ENCODE assay signal across 20 cellular contexts in the genomic region with DNA sequence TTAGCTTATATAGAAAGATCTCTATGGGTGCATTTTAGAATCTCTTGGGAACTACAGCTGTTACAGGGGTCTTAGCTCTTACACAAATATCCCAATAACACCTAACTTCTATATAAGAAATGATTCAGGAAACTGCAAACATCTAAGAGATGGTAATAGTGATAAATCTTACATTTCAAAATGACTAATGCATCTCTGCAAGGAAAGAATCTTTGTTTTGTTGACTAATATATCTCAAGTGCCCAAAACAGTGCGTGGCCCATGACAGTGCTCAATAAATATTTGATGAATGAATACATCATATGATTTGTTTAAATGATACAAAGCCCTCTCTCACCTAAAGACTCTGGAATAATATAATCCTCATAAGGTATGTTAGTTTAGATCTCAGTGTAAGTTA. TPM values are rescaled to one million over a fixed set of nuclear protein-coding genes. Genes with fewer than 3 reads are reported as not detected.
A peak's percentile ranks its signal among the peaks of the same experiment; 100 is the strongest.
DNase-seq lines count a peak whose midpoint lies in the region; ATAC-seq and TF ChIP-seq lines count a peak whose summit lies in the region.
"Had no signal": no experiment of that assay in that cellular context is flagged by ENCODE, and none has a peak within 500 bp of the region (broad histone marks: within the 10 kb centered on the region; RNA-seq: fewer than 3 reads in every experiment).

No MANE protein-coding gene starts in this region.

- H3K9ac ChIP-seq in endodermal cell (ENCODE audit: extremely low read depth, low read length, poor library complexity, severe bottlenecking), result no peak overlapping the region

- no peak overlapping the region for H3K4me3 Mint-ChIP-seq in activated T-helper 17 cell treated with anti-CD3 and anti-CD28 coated beads, Interleukin-2, amount 50 U/mL, for 72 hours
- H3K4me3 Mint-ChIP-seq in endodermal cell, result no peak overlapping the region
- H3K4me3 Mint-ChIP-seq: stimulated activated naive B cell treated with anti-CD40 and anti-IgM and Interleukin-4, amounts not matched to agents 10 μg/mL and 1 μg/mL and 100 μg/mL, for 72 hours; T-helper 1 cell treated with Interleukin-12 subunit alpha and Interleukin-12 subunit beta and Interleukin-4 antibody, amounts not matched to agents 30 μg/mL and 1 μg/mL, for 36 hours had no signal

- H3K36me3 ChIP-seq in endodermal cell (ENCODE audit: control insufficient read depth, insufficient read depth, low read length), result peaks cover 55% of the 10 kb centered on the region
- H3K36me3 ChIP-seq: left lung, Peyer's patch had no signal

- no peaks in the 10 kb centered on the region for H3K27me3 Mint-ChIP-seq in activated T-helper 17 cell treated with anti-CD3 and anti-CD28 coated beads, Interleukin-2, amount 50 U/mL, for 72 hours
- H3K27me3 Mint-ChIP-seq in endodermal cell (ENCODE audit: insufficient read depth), result no peaks in the 10 kb centered on the region
- H3K27me3 Mint-ChIP-seq: stimulated activated naive B cell treated with anti-CD40 and anti-IgM and Interleukin-4, amounts not matched to agents 10 μg/mL and 1 μg/mL and 100 μg/mL, for 72 hours had no signal

- intact Hi-C loops in sciatic nerve (cut with DNase I), result no loop called here
- intact Hi-C loops in left colon (cut with DNase I, micrococcal nuclease), result no loop called here

- no peak overlapping the region for H3K27ac Mint-ChIP-seq in activated T-helper 17 cell treated with anti-CD3 and anti-CD28 coated beads, Interleukin-2, amount 50 U/mL, for 72 hours
- H3K27ac Mint-ChIP-seq in endodermal cell, result no peak overlapping the region
- H3K27ac Mint-ChIP-seq: stimulated activated naive B cell treated with anti-CD40 and anti-IgM and Interleukin-4, amounts not matched to agents 10 μg/mL and 1 μg/mL and 100 μg/mL, for 72 hours; T-helper 1 cell treated with Interleukin-12 subunit alpha and Interleukin-12 subunit beta and Interleukin-4 antibody, amounts not matched to agents 30 μg/mL and 1 μg/mL, for 36 hours had no signal

- WGBS in endodermal cell (ENCODE audit: insufficient coverage in 1 of 2, insufficient read length in 1 of 2), 2 experiments, result 100% methylated on average over 1 of the region's 1 CpG; no CpG with 5 or more reads in 1 of the 2 experiments

- ATAC-seq in activated T-helper 17 cell treated with anti-CD3 and anti-CD28 coated beads, Interleukin-2, amount 50 U/mL, for 72 hours (replicated peaks), result peak; percentile 11
- peak; percentile 99 for ATAC-seq in foreskin keratinocyte
- no peak for ATAC-seq in sciatic nerve
- ATAC-seq in left colon, result no peak
- ATAC-seq: left lung; stimulated activated naive B cell treated with anti-CD40 and anti-IgM and Interleukin-4, amounts not matched to agents 10 μg/mL and 1 μg/mL and 100 μg/mL, for 72 hours had no signal

- H3K27ac ChIP-seq in foreskin keratinocyte, result peak overlapping the region; percentile 27
- no peak overlapping the region for H3K27ac ChIP-seq in endodermal cell (ENCODE audit: low read depth, low read length)
- H3K27ac ChIP-seq: dorsolateral prefrontal cortex, HL-60, left lung, Peyer's patch, spleen had no signal

- no peaks in the 10 kb centered on the region for H3K4me1 Mint-ChIP-seq in activated T-helper 17 cell treated with anti-CD3 and anti-CD28 coated beads, Interleukin-2, amount 50 U/mL, for 72 hours
- H3K4me1 Mint-ChIP-seq in endodermal cell, result peaks cover 8% of the 10 kb centered on the region
- H3K4me1 Mint-ChIP-seq: stimulated activated naive B cell treated with anti-CD40 and anti-IgM and Interleukin-4, amounts not matched to agents 10 μg/mL and 1 μg/mL and 100 μg/mL, for 72 hours had no signal

- no peaks in the 10 kb centered on the region for H3K27me3 ChIP-seq in foreskin keratinocyte
- no peaks in the 10 kb centered on the region for H3K27me3 ChIP-seq in endodermal cell (ENCODE audit: control insufficient read depth, insufficient read depth, low read length, poor library complexity, severe bottlenecking)
- H3K27me3 ChIP-seq: dorsolateral prefrontal cortex, left lung, Peyer's patch, spleen had no signal

- H3K4me3 ChIP-seq in AG09309 (ENCODE audit: control insufficient read depth, low read depth, low read length), result no peak overlapping the region
- H3K4me3 ChIP-seq in endodermal cell (ENCODE audit: low read length), result no peak overlapping the region
- H3K4me3 ChIP-seq: dorsolateral prefrontal cortex, left lung, Peyer's patch, spleen had no signal

- TF ChIP-seq CTCF in AG09309 (IDR thresholded peaks at IDR 0.05; ENCODE audit: control insufficient read depth, insufficient read depth, low read depth, low read length, missing control alignments), result no peak
- TF ChIP-seq CTCF in foreskin keratinocyte (conservative IDR thresholded peaks at IDR 0.05), result no peak
- TF ChIP-seq CTCF in endodermal cell (conservative IDR thresholded peaks at IDR 0.05), result no peak

- H3K4me1 ChIP-seq in foreskin keratinocyte (peaks cover 22% of the 10 kb centered on the region), endodermal cell (ENCODE audit: control insufficient read depth, insufficient read depth, low read length) (peaks cover 5% of the 10 kb centered on the region)
- H3K4me1 ChIP-seq: left lung, Peyer's patch, spleen had no signal

- H3K9me3 Mint-ChIP-seq in activated T-helper 17 cell treated with anti-CD3 and anti-CD28 coated beads, Interleukin-2, amount 50 U/mL, for 72 hours, result peaks cover 9% of the 10 kb centered on the region
- no peaks in the 10 kb centered on the region for H3K9me3 Mint-ChIP-seq in endodermal cell
- H3K9me3 Mint-ChIP-seq: stimulated activated naive B cell treated with anti-CD40 and anti-IgM and Interleukin-4, amounts not matched to agents 10 μg/mL and 1 μg/mL and 100 μg/mL, for 72 hours had no signal

- H3K9me3 ChIP-seq in endodermal cell (ENCODE audit: control insufficient read depth, low read length), result no peaks in the 10 kb centered on the region
- H3K9me3 ChIP-seq: Peyer's patch, spleen had no signal

- DNase-seq in AG09309 (ENCODE audit: low read depth) (peak; percentile 13), HS-5 (ENCODE audit: low read depth) (peak; percentile 71), foreskin keratinocyte (peak; percentile 67 to 86), endodermal cell (no peak), NCI-H226 (no peak), sciatic nerve (ENCODE audit: low spot score) (no peak), left colon (no peak)
- DNase-seq: activated gamma-delta T cell treated with Interleukin-2 at 50 U/mL for 16 hours; AML-193; Calu3; dorsolateral prefrontal cortex; left lung; NCI-H1930; NCI-H69; Peyer's patch; spleen; stimulated activated naive B cell treated with anti-CD40 and anti-IgM and Interleukin-4, amounts not matched to agents 10 μg/mL and 1 μg/mL and 100 μg/mL, for 72 hours had no signal

- peaks cover 37% of the 10 kb centered on the region for H3K36me3 Mint-ChIP-seq in activated T-helper 17 cell treated with anti-CD3 and anti-CD28 coated beads, Interleukin-2, amount 50 U/mL, for 72 hours (ENCODE audit: low read depth)
- H3K36me3 Mint-ChIP-seq in endodermal cell (ENCODE audit: low read depth), result peaks cover 59% of the 10 kb centered on the region
- H3K36me3 Mint-ChIP-seq: stimulated activated naive B cell treated with anti-CD40 and anti-IgM and Interleukin-4, amounts not matched to agents 10 μg/mL and 1 μg/mL and 100 μg/mL, for 72 hours had no signal

RNA-seq across cellular contexts. Expression of a gene that starts 47.5 kb away (rescaled TPM):
- 10 to 100 TPM; 39.4 to 50.2 TPM for total RNA-seq in activated T-helper 17 cell treated with anti-CD3 and anti-CD28 coated beads, Interleukin-2, amount 50 U/mL, for 72 hours
- 23.6 and 31.1 TPM in 2 replicates for total RNA-seq in foreskin keratinocyte
- 3.5 and 5.4 TPM in 2 replicates for polyA plus RNA-seq in foreskin keratinocyte
- 10 to 100 TPM; 32.4 to 39.6 TPM for total RNA-seq in endodermal cell
- 31.0 TPM for polyA plus RNA-seq in endodermal cell (2013, experiment 1 of 2)
- 40.7 TPM for polyA plus RNA-seq in endodermal cell (2013, experiment 2 of 2)
- total RNA-seq in sciatic nerve, result 0.76 TPM
- total RNA-seq in left colon, result 1 to 10 TPM; 2.2 to 6.6 TPM

RNA-seq across cellular contexts. Expression of a gene that starts 51.0 kb away (rescaled TPM):
- total RNA-seq in activated T-helper 17 cell treated with anti-CD3 and anti-CD28 coated beads, Interleukin-2, amount 50 U/mL, for 72 hours, result 10 to 100 TPM; 11.4 to 12.6 TPM
- total RNA-seq in foreskin keratinocyte (23.6 and 32.0 TPM in 2 replicates), endodermal cell (10 to 100 TPM; 36.1 to 46.4 TPM), sciatic nerve (57.0 TPM), left colon (10 to 100 TPM; 28.6 to 35.4 TPM)
- 25.9 and 29.5 TPM in 2 replicates for polyA plus RNA-seq in foreskin keratinocyte
- 83.8 TPM for polyA plus RNA-seq in endodermal cell (2013, experiment 1 of 2)
- polyA plus RNA-seq in endodermal cell (2013, experiment 2 of 2), result 76.9 TPM

Comparison
In these comparisons a context has a peak if more than half of its experiments do, and no peak if none do; other contexts are left out.
1. DNase-seq: peak in AG09309 (single experiment), HS-5 (single experiment) and foreskin keratinocyte (2 of 2); none in endodermal cell (single experiment), NCI-H226 (single experiment), sciatic nerve (single experiment) and left colon (0 of 2).
2. ATAC-seq: peak in activated T-helper 17 cell treated with anti-CD3 and anti-CD28 coated beads, Interleukin-2, amount 50 U/mL, for 72 hours (single experiment) and foreskin keratinocyte (single experiment); none in sciatic nerve (single experiment) and left colon (single experiment).